Comparison of ENCODE assay signal across 8 cellular contexts in genomic region chr19:10086904-10087256, GRCh38. TPM values are rescaled to one million over a fixed set of nuclear protein-coding genes. Genes with fewer than 3 reads are reported as not detected.
DNase-seq lines count a peak whose midpoint lies in the region; ATAC-seq and TF ChIP-seq lines count a peak whose summit lies in the region.

No MANE protein-coding gene starts in this region.

- H3K27ac ChIP-seq in breast epithelium: peak overlapping the region; percentile 90 to 91
- H3K27ac ChIP-seq in mesendoderm (ENCODE audit: low read depth, low read length): no peak overlapping the region
- H3K27ac ChIP-seq in testis: peak overlapping the region; percentile 68 to 84

- no peaks in the 10 kb centered on the region for H3K9me3 ChIP-seq in breast epithelium
- H3K9me3 ChIP-seq in testis: no peaks in the 10 kb centered on the region

- H4K5ac ChIP-seq in mesendoderm (ENCODE audit: low read length): no peak overlapping the region

- H4K8ac ChIP-seq in mesendoderm (ENCODE audit: low read depth, low read length): no peak overlapping the region

- no peaks in the 10 kb centered on the region for H3K79me1 ChIP-seq in mesendoderm (ENCODE audit: low read length)

- no peak overlapping the region for H3K23ac ChIP-seq in mesendoderm (ENCODE audit: low read length)

- peak overlapping the region; percentile 81 for H3K4me2 ChIP-seq in mesendoderm (ENCODE audit: low read length)

- H2BK120ac ChIP-seq in mesendoderm (ENCODE audit: low read depth, low read length): no peak overlapping the region

- ATAC-seq in Right ventricle myocardium inferior: peak; percentile 26

- peak overlapping the region; percentile 78 for H3K56ac ChIP-seq in mesendoderm (ENCODE audit: low read length)

- DNase-seq in Right ventricle myocardium inferior (ENCODE audit: missing footprints) (no peak), cardiac septum (ENCODE audit: low spot score) (no peak), breast epithelium (ENCODE audit: low spot score in 2 of 2) (no peak), mesendoderm (no peak), testis (no peak), anterior cingulate cortex (lab: John Stamatoyannopoulos, UW) (no peak), NCI-H524 treated with DMSO at 0.1 percent for 48 hours (lab: John Stamatoyannopoulos, UW) (no peak), NCI-H2081 (lab: John Stamatoyannopoulos, UW) (no peak)

- WGBS in mesendoderm (ENCODE audit: extremely low coverage, insufficient coverage, low lambda C conversion rate): no CpG with 5 or more reads among the region's 26 CpGs
- 0 to 6% methylated on average over 1 to 17 of the region's 26 CpGs for WGBS in testis, 2 donors

- no peak overlapping the region for H3K18ac ChIP-seq in mesendoderm (ENCODE audit: low read length)

- H3K4me3 ChIP-seq in breast epithelium (peak overlapping the region; percentile 93 to 98 (median 96)), mesendoderm (ENCODE audit: low read length) (no peak overlapping the region), testis (peak overlapping the region; percentile 70 to 73)

- H3K27me3 ChIP-seq in breast epithelium: no peaks in the 10 kb centered on the region
- no peaks in the 10 kb centered on the region for H3K27me3 ChIP-seq in mesendoderm (ENCODE audit: insufficient read depth, low read length, poor library complexity)
- no peaks in the 10 kb centered on the region for H3K27me3 ChIP-seq in testis

- H3K9ac ChIP-seq in mesendoderm (ENCODE audit: low read length): peak overlapping the region; percentile 65

- no peaks in the 10 kb centered on the region for H3K36me3 ChIP-seq in breast epithelium
- H3K36me3 ChIP-seq in mesendoderm (ENCODE audit: control insufficient read depth, insufficient read depth, low read length): no peaks in the 10 kb centered on the region
- no peaks in the 10 kb centered on the region for H3K36me3 ChIP-seq in testis (ENCODE audit: low read depth, missing control alignments)

- TF ChIP-seq CTCF in breast epithelium (IDR thresholded peaks at IDR 0.05): no peak
- no peak for TF ChIP-seq CTCF in testis (IDR thresholded peaks at IDR 0.05)

- H2AK5ac ChIP-seq in mesendoderm (ENCODE audit: low read length): no peak overlapping the region

- H2BK5ac ChIP-seq in mesendoderm (ENCODE audit: low read length): no peak overlapping the region

- TF ChIP-seq POLR2A in breast epithelium (IDR thresholded peaks at IDR 0.05): no peak
- no peak for TF ChIP-seq POLR2A in testis (IDR thresholded peaks at IDR 0.05)

- no peaks in the 10 kb centered on the region for H3K79me2 ChIP-seq in mesendoderm (ENCODE audit: control insufficient read depth, insufficient read depth, low read length)

- H3K4me1 ChIP-seq in breast epithelium: no peaks in the 10 kb centered on the region
- H3K4me1 ChIP-seq in mesendoderm (ENCODE audit: control insufficient read depth, low read depth, low read length): no peaks in the 10 kb centered on the region
- peaks cover under 1% of the 10 kb centered on the region for H3K4me1 ChIP-seq in testis

- H2BK15ac ChIP-seq in mesendoderm (replicated peaks; ENCODE audit: low read depth): no peak overlapping the region

- H3K4ac ChIP-seq in mesendoderm (ENCODE audit: low read depth, low read length): no peak overlapping the region

- intact Hi-C loops in Right ventricle myocardium inferior (cut with DNase I) (no loop called here), cardiac septum (cut with DNase I) (no loop called here), breast epithelium (cut with DNase I; ENCODE audit: low total_unique reads) (no loop called here), testis (cut with DNase I; ENCODE audit: low total_unique reads) (no loop called here)

RNA-seq across cellular contexts. Expression of gene SHFL, which starts 0.8 kb away (rescaled TPM):
- 9.7 TPM for total RNA-seq in Right ventricle myocardium inferior
- 9.4 TPM for total RNA-seq in cardiac septum
- 10 to 100 TPM; 26.4 to 47.6 (median 34.1) TPM for total RNA-seq in breast epithelium
- 4.3 TPM for polyA plus RNA-seq in mesendoderm (2013, experiment 1 of 2)
- 4.2 TPM for polyA plus RNA-seq in mesendoderm (2013, experiment 2 of 2)
- 10 to 100 TPM; 20.4 to 25.8 TPM for total RNA-seq in testis
- polyA plus RNA-seq in testis (ENCODE audit: insufficient read depth, low read depth, low replicate concordance): 18.7 TPM

RNA-seq across cellular contexts. Expression of gene ANGPTL6, which starts 15.6 kb away (rescaled TPM):
- not detected for total RNA-seq in Right ventricle myocardium inferior
- total RNA-seq in cardiac septum: 0.19 TPM
- total RNA-seq in breast epithelium: under 1 TPM in 2 of 3 donors, not detected in 1; 0.29 to 0.33 TPM
- 0.03 TPM for polyA plus RNA-seq in mesendoderm (2013, experiment 1 of 2)
- 0.07 TPM for polyA plus RNA-seq in mesendoderm (2013, experiment 2 of 2)
- total RNA-seq in testis: 1 to 10 TPM; 7.6 to 8.7 TPM
- 3.0 TPM for polyA plus RNA-seq in testis (ENCODE audit: insufficient read depth, low read depth, low replicate concordance)

RNA-seq across cellular contexts. Expression of gene PPAN, which starts 19.3 kb away (rescaled TPM):
- total RNA-seq in Right ventricle myocardium inferior (27.0 TPM), cardiac septum (29.5 TPM), breast epithelium (10 to 100 TPM; 17.1 to 44.2 (median 35.3) TPM), testis (10 to 100 TPM; 66.2 to 68.1 TPM)
- polyA plus RNA-seq in mesendoderm (2013, experiment 1 of 2): 59.7 TPM
- polyA plus RNA-seq in mesendoderm (2013, experiment 2 of 2): 60.8 TPM
- polyA plus RNA-seq in testis (ENCODE audit: insufficient read depth, low read depth, low replicate concordance): 39.3 TPM

RNA-seq across cellular contexts. Expression of gene P2RY11, which starts 24.6 kb away (rescaled TPM):
- total RNA-seq in Right ventricle myocardium inferior (4.5 TPM), cardiac septum (10.0 TPM), breast epithelium (1 to 10 TPM; 4.0 to 7.2 (median 4.3) TPM), testis (10 to 100 TPM; 25.0 to 27.8 TPM)
- 11.5 TPM for polyA plus RNA-seq in mesendoderm (2013, experiment 1 of 2)
- 11.9 TPM for polyA plus RNA-seq in mesendoderm (2013, experiment 2 of 2)
- 16.3 TPM for polyA plus RNA-seq in testis (ENCODE audit: insufficient read depth, low read depth, low replicate concordance)

RNA-seq across cellular contexts. Expression of gene EIF3G, which starts 32.8 kb away (rescaled TPM):
- 167 TPM for total RNA-seq in Right ventricle myocardium inferior
- 126 TPM for total RNA-seq in cardiac septum
- 100 to 1,000 TPM; 293 to 322 (median 308) TPM for total RNA-seq in breast epithelium
- polyA plus RNA-seq in mesendoderm (2013, experiment 1 of 2): 193 TPM
- 197 TPM for polyA plus RNA-seq in mesendoderm (2013, experiment 2 of 2)
- 100 to 1,000 TPM; 281 to 306 TPM for total RNA-seq in testis
- polyA plus RNA-seq in testis (ENCODE audit: insufficient read depth, low read depth, low replicate concordance): 348 TPM
